Comparison of ENCODE assay signal across 4 cellular contexts in the genomic region with DNA sequence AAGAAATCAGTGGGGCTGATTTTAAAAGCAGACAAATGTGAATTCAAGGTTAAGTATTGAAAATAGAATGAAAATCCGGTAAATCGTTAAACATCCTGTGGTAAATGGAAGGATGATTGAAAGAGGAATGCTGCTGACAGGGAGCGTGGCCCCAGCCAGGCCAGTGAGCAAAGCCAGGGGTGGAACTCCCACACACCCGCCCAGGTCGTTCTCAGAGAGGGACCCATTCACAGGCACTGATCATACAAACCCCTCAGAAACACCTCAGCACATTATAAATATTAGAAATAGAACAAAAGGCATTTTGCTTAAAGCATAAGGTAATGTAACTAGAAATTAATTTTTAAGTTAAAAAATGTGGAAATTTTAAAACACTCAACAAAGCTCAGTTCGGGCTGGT. TPM values are rescaled to one million over a fixed set of nuclear protein-coding genes. Genes with fewer than 3 reads are reported as not detected.
"Had no signal": no experiment of that assay in that cellular context is flagged by ENCODE, and none has a peak within 500 bp of the region (broad histone marks: within the 10 kb centered on the region; RNA-seq: fewer than 3 reads in every experiment).

No MANE protein-coding gene starts in this region.

RNA-seq across cellular contexts. Expression of gene CHRFAM7A, which starts 38.3 kb away (rescaled TPM):
- total RNA-seq: HT-29, K562 had no signal
- polyA plus RNA-seq: IgD-negative memory B cell, IMR-90 had no signal

RNA-seq across cellular contexts. Expression of gene GOLGA8R, which starts 59.0 kb away (rescaled TPM):
- total RNA-seq: HT-29 had no signal
